Comparison of ENCODE assay signal across 11 cellular contexts in the genomic region with DNA sequence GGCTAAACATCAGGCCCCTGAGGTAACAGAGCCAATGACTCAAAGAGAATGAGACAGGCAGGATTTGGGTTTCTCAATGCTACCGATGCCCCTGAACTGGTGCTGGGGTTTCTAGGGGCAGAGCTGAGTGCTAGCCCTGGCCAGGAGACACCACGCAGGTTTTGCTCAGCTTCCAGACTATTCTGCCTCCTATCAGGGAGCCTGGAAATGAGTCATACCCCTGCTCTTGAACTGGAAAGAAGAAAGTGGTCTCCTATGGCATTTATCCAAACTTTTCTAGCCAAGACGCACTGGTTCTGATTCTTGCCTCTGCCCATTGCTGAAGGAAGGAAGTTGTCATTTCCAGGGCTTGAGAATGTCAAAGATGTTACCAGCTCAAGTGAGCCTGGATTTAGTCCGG.
"Had no signal": no experiment of that assay in that cellular context is flagged by ENCODE, and none has a peak within 500 bp of the region (broad histone marks: within the 10 kb centered on the region; RNA-seq: fewer than 3 reads in every experiment).

No MANE protein-coding gene starts in this region.

- ATAC-seq: GM23338, HCT116 had no signal

- H3K27ac ChIP-seq: GM23248 had no signal

- H3K9me3 ChIP-seq: HAP-1 had no signal

- H3K36me3 ChIP-seq: HAP-1 had no signal

- H3K4me3 ChIP-seq: GM23248, GM23338, HAP-1 had no signal

- H3K4me1 ChIP-seq: HAP-1 had no signal

- H3K4me2 ChIP-seq: GM23338 had no signal

- DNase-seq: GM23248, GOT3, H7, H9, HCEC 1CT, HFFc6 had no signal

- H2AFZ ChIP-seq: GM23248, GM23338 had no signal

- FAIRE-seq: H1, H54 had no signal

- H3K9ac ChIP-seq: GM23248 had no signal
